Comparison of ENCODE assay signal across 8 cellular contexts in genomic region chr3:130894873-130895330, GRCh38. TPM values are rescaled to one million over a fixed set of nuclear protein-coding genes. Genes with fewer than 3 reads are reported as not detected.
DNase-seq lines count a peak whose midpoint lies in the region; ATAC-seq and TF ChIP-seq lines count a peak whose summit lies in the region.

No MANE protein-coding gene starts in this region.

- peak overlapping the region; percentile 98 for H3K27ac ChIP-seq in effector memory CD4-positive, alpha-beta T cell (ENCODE audit: insufficient read depth, low read length, poor library complexity, severe bottlenecking)

- H3K4me1 Mint-ChIP-seq in Calu3 (ENCODE audit: low read depth, unreplicated experiment): peaks cover 42% of the 10 kb centered on the region

- ATAC-seq in HG02610 (IDR thresholded peaks at IDR 0.05; ENCODE audit: unreplicated experiment): no peak

- H3K4me1 ChIP-seq in effector memory CD4-positive, alpha-beta T cell (ENCODE audit: control insufficient read depth, insufficient read depth, low read length, poor library complexity, severe bottlenecking): peaks cover 9% of the 10 kb centered on the region
- H3K4me1 ChIP-seq in neuron (ENCODE audit: insufficient read depth, low read length): peaks cover 25% of the 10 kb centered on the region

- H2AFZ ChIP-seq in neuron (ENCODE audit: low read depth, low read length): peak overlapping the region; percentile 87

- BruUV-seq in Calu3 (replicated peaks; lab: Mats Ljungman, UMichigan): no TSS peak

- no peaks in the 10 kb centered on the region for H3K36me3 ChIP-seq in effector memory CD4-positive, alpha-beta T cell (ENCODE audit: control insufficient read depth, insufficient read depth, low read length)
- H3K36me3 ChIP-seq in neuron (ENCODE audit: insufficient read depth, low read length): no peaks in the 10 kb centered on the region

- intact Hi-C loops in Calu3 (cut with micrococcal nuclease; ENCODE audit: unreplicated experiment): loop anchor here (5.0 kb wide), 1 partner anchor 618 kb away; no protein-coding TSS in a partner anchor

- H3K27me3 Mint-ChIP-seq in Calu3 (ENCODE audit: unreplicated experiment): no peaks in the 10 kb centered on the region

- peak overlapping the region; percentile 98 for H3K27ac Mint-ChIP-seq in Calu3 (ENCODE audit: unreplicated experiment)

- no peaks in the 10 kb centered on the region for H3K9me3 ChIP-seq in effector memory CD4-positive, alpha-beta T cell (ENCODE audit: control insufficient read depth, low read length)
- H3K9me3 ChIP-seq in neuron (ENCODE audit: low read length): no peaks in the 10 kb centered on the region

- no peak for TF ChIP-seq CTCF in Calu3 (IDR thresholded peaks at IDR 0.05; ENCODE audit: unreplicated experiment)

- CTCF ChIA-PET in Calu3 (lab: Charles Lee): interaction anchor here (0.7 to 3.1 kb wide), 5 partner anchors 44 to 487 kb away, joined by 3 to 44 read pairs (median 6); partner anchors contain the start of gene NUDT16

- H3K4me3 Mint-ChIP-seq in Calu3 (ENCODE audit: low read depth, unreplicated experiment): peak overlapping the region; percentile 93

- H3K9me3 Mint-ChIP-seq in Calu3 (ENCODE audit: low read depth, unreplicated experiment): no peaks in the 10 kb centered on the region

- peaks cover 37% of the 10 kb centered on the region for H3K36me3 Mint-ChIP-seq in Calu3 (ENCODE audit: insufficient read depth, unreplicated experiment)

- DNase-seq in Calu3 (no peak), NCI-H146 treated with DMSO at 0.1 percent for 48 hours (lab: John Stamatoyannopoulos, UW; ENCODE audit: unreplicated experiment) (peak; percentile 53), NCI-H1048 (lab: John Stamatoyannopoulos, UW) (no peak), D341Med (ENCODE audit: low spot score) (no peak), NCI-H2029 treated with DMSO at 0.1 percent for 48 hours (lab: John Stamatoyannopoulos, UW) (no peak)
- DNase-seq in effector memory CD4-positive, alpha-beta T cell: no peak

- H3K27me3 ChIP-seq in effector memory CD4-positive, alpha-beta T cell (replicated peaks; ENCODE audit: control insufficient read depth, insufficient read depth, low read length, poor library complexity, severe bottlenecking): no peaks in the 10 kb centered on the region
- no peaks in the 10 kb centered on the region for H3K27me3 ChIP-seq in neuron (ENCODE audit: insufficient read depth, low read length)

- H3K4me3 ChIP-seq in effector memory CD4-positive, alpha-beta T cell (ENCODE audit: insufficient read depth, low read depth, low read length, poor library complexity, severe bottlenecking): peak overlapping the region; percentile 98
- peak overlapping the region; percentile 92 for H3K4me3 ChIP-seq in neuron (ENCODE audit: low read length)

RNA-seq across cellular contexts. Expression of gene ATP2C1, which starts 1.0 kb away (rescaled TPM):
- 267 and 361 TPM in 2 replicates for total RNA-seq in Calu3 (2022)
